13 cellular contexts compared by ENCODE assay signal in genomic region chr12:116266220-116266619, GRCh38. TPM values are rescaled to one million over a fixed set of nuclear protein-coding genes. Genes with fewer than 3 reads are reported as not detected.
A peak's percentile ranks its signal among the peaks of the same experiment; 100 is the strongest.
DNase-seq lines count a peak whose midpoint lies in the region; ATAC-seq and TF ChIP-seq lines count a peak whose summit lies in the region.
"Had no signal": no experiment of that assay in that cellular context is flagged by ENCODE, and none has a peak within 500 bp of the region (broad histone marks: within the 10 kb centered on the region; RNA-seq: fewer than 3 reads in every experiment).

No MANE protein-coding gene starts in this region.

- H3K4me1 Mint-ChIP-seq in H9, result peaks cover 21 to 25% of the 10 kb centered on the region in 2 experiments

- no peak overlapping the region for H4K5ac ChIP-seq in H9 (ENCODE audit: insufficient read length, low read depth, low read length)

- POLR2A ChIA-PET in A673 (lab: Charles Lee; ENCODE audit: low non-redundant PET), result no interaction called here

- no peak overlapping the region for H3K4me3 Mint-ChIP-seq in H9
- H3K4me3 Mint-ChIP-seq: activated T-cell treated with anti-CD3 and anti-CD28 coated beads, Interleukin-2, amount 50 U/mL, for 24 hours; CD14-positive monocyte; central memory CD8-positive, alpha-beta T cell; natural killer cell; stimulated activated naive CD8-positive, alpha-beta T cell treated with anti-CD3 and anti-CD28 coated beads, Interleukin-15, amount 100 ng/mL, for 72 hours had no signal

- H3K9ac ChIP-seq in H9 (ENCODE audit: extremely low read depth, insufficient read length, low read length), result no peak overlapping the region

- no peaks in the 10 kb centered on the region for H4K20me1 ChIP-seq in H9 (ENCODE audit: control insufficient read depth, insufficient read depth, insufficient read length)

- in situ Hi-C loops in astrocyte of the spinal cord (cut with HindIII; ENCODE audit: low sequenced_read_pairs) (no loop called here), GM13977 (cut with MboI; ENCODE audit: low pct_unique_long_range_greater_than_20kb, low sequenced_read_pairs, unreplicated experiment) (loop anchor here (25.0 kb wide), 1 partner anchor 846 kb away; no protein-coding TSS in a partner anchor)

- peak; percentile 29 for DNase-seq in A673 (ENCODE audit: low spot score)
- DNase-seq in H9, result no peak
- DNase-seq in astrocyte of the spinal cord (ENCODE audit: low read depth, low spot score), result peak; percentile 41
- DNase-seq in iPS-NIHi7 (ENCODE audit: extremely low spot score), result peak; percentile 53
- no peak for DNase-seq in GM13977 (ENCODE audit: low spot score)
- no peak for DNase-seq in NCI-H2196 treated with DMSO at 0.1 percent for 48 hours (lab: John Stamatoyannopoulos, UW; ENCODE audit: unreplicated experiment)
- DNase-seq: activated T-cell treated with anti-CD3 and anti-CD28 coated beads, Interleukin-2, amount 50 U/mL, for 24 hours; natural killer cell; stimulated activated naive CD8-positive, alpha-beta T cell treated with anti-CD3 and anti-CD28 coated beads, Interleukin-15, amount 100 ng/mL, for 72 hours had no signal

- no peak overlapping the region for H3K4ac ChIP-seq in H9 (ENCODE audit: low read depth, low read length)

- no peak overlapping the region for H2BK120ac ChIP-seq in H9 (ENCODE audit: low read depth, low read length, poor library complexity, severe bottlenecking)

- ATAC-seq in GM18520 (IDR thresholded peaks at IDR 0.05; ENCODE audit: unreplicated experiment) (no peak), GM18502 (IDR thresholded peaks at IDR 0.05; ENCODE audit: poor library complexity, unreplicated experiment) (no peak)
- ATAC-seq: natural killer cell; stimulated activated naive CD8-positive, alpha-beta T cell treated with anti-CD3 and anti-CD28 coated beads, Interleukin-15, amount 100 ng/mL, for 72 hours had no signal

- H3K18ac ChIP-seq in H9 (ENCODE audit: insufficient read length, low read depth, low read length), result no peak overlapping the region

- H3K79me1 ChIP-seq in H9 (ENCODE audit: insufficient read depth, low read depth, low read length, poor library complexity, severe bottlenecking), result peaks cover 3% of the 10 kb centered on the region

- no peak overlapping the region for H3K4me2 ChIP-seq in H9 (ENCODE audit: insufficient read depth, insufficient read length, low read length)

- H3K14ac ChIP-seq in H9 (ENCODE audit: insufficient read depth, low read length), result no peak overlapping the region; the same call in 1 of the 2 replicates

- H3K23ac ChIP-seq in H9 (ENCODE audit: insufficient read length, low read depth, low read length), result no peak overlapping the region

- intact Hi-C loops in A673 (cut with micrococcal nuclease; ENCODE audit: unreplicated experiment), result no loop called here

- H4K91ac ChIP-seq in H9 (ENCODE audit: insufficient read length, low read depth, low read length), result no peak overlapping the region

- H3K9me3 Mint-ChIP-seq in H9, result no peaks in the 10 kb centered on the region
- H3K9me3 Mint-ChIP-seq: activated T-cell treated with anti-CD3 and anti-CD28 coated beads, Interleukin-2, amount 50 U/mL, for 24 hours; central memory CD8-positive, alpha-beta T cell; natural killer cell; stimulated activated naive CD8-positive, alpha-beta T cell treated with anti-CD3 and anti-CD28 coated beads, Interleukin-15, amount 100 ng/mL, for 72 hours had no signal

- H3K27me3 ChIP-seq in A673 (replicated peaks; ENCODE audit: insufficient read depth, low read depth, low read length, poor library complexity) (no peaks in the 10 kb centered on the region), H9 (ENCODE audit: insufficient read depth, low read length) (no peaks in the 10 kb centered on the region)

- TF ChIP-seq CTCF in A673 (conservative IDR thresholded peaks at IDR 0.05; ENCODE audit: low read depth, low read length), result peak; percentile 22; the same call in 1 of the 2 replicates
- peak; percentile 49 for TF ChIP-seq CTCF in H9 (conservative IDR thresholded peaks at IDR 0.05)
- peak; percentile 21 for TF ChIP-seq CTCF in astrocyte of the spinal cord (IDR thresholded peaks at IDR 0.05; ENCODE audit: low read depth, low read length)
- TF ChIP-seq CTCF in GM13977 (IDR thresholded peaks at IDR 0.05; ENCODE audit: extremely low read depth, insufficient read depth, missing control alignments), result no peak

- H3K27ac ChIP-seq in A673 (ENCODE audit: low read depth, low read length, poor library complexity, severe bottlenecking) (no peak overlapping the region), H9 (ENCODE audit: insufficient read length, low read depth, low read length) (no peak overlapping the region)

- CTCF ChIA-PET in A673 (lab: Charles Lee), result interaction anchor here (0.8 kb wide), 1 partner anchor 31 kb away, joined by 4 read pairs; no protein-coding TSS in a partner anchor

- H3K36me3 Mint-ChIP-seq in H9 (ENCODE audit: insufficient read depth in 1 of 3, low read depth in 3 of 3), result no peaks in the 10 kb centered on the region
- H3K36me3 Mint-ChIP-seq: CD14-positive monocyte, natural killer cell had no signal

- no peak overlapping the region for H3T11ph ChIP-seq in H9 (ENCODE audit: low read length)

- no CpG with 5 or more reads among the region's 2 CpGs for WGBS in H9 (ENCODE audit: extremely low coverage, insufficient read length, low lambda C conversion rate)

- H4K8ac ChIP-seq in H9 (replicated peaks; ENCODE audit: insufficient read length, low read depth, low read length), result no peak overlapping the region

- no peak overlapping the region for H3K56ac ChIP-seq in H9 (ENCODE audit: insufficient read length, low read depth, low read length)

- no peak overlapping the region for H2BK12ac ChIP-seq in H9 (ENCODE audit: insufficient read length, low read depth, low read length)

- H2BK20ac ChIP-seq in H9 (ENCODE audit: low read depth, low read length, poor library complexity, severe bottlenecking), result no peak overlapping the region

- BruUV-seq in A673 (replicated peaks; lab: Mats Ljungman, UMichigan), result no TSS peak

- H3K79me2 ChIP-seq in H9 (ENCODE audit: insufficient read depth, low read length), result peaks cover 24% of the 10 kb centered on the region

- no peak overlapping the region for H2BK15ac ChIP-seq in H9 (ENCODE audit: low read depth, low read length)

- H3K4me1 ChIP-seq in A673 (ENCODE audit: insufficient read depth, low read length, poor library complexity, severe bottlenecking) (peaks cover 65% of the 10 kb centered on the region), H9 (ENCODE audit: insufficient read depth, low read length) (peaks cover 5% of the 10 kb centered on the region)

- no peak overlapping the region for H2AFZ ChIP-seq in H9 (ENCODE audit: low read length)

- H3K9me3 ChIP-seq in A673 (ENCODE audit: low read depth, low read length, poor library complexity, severe bottlenecking), result no peaks in the 10 kb centered on the region
- H3K9me3 ChIP-seq in H9 (ENCODE audit: control insufficient read depth, low read depth, low read length), result no peaks in the 10 kb centered on the region

- H2BK5ac ChIP-seq in H9 (ENCODE audit: insufficient read length, low read length), result no peak overlapping the region

- H3K27me3 Mint-ChIP-seq in H9 (ENCODE audit: low read depth), result no peaks in the 10 kb centered on the region
- H3K27me3 Mint-ChIP-seq: activated T-cell treated with anti-CD3 and anti-CD28 coated beads, Interleukin-2, amount 50 U/mL, for 24 hours; central memory CD8-positive, alpha-beta T cell; stimulated activated naive CD8-positive, alpha-beta T cell treated with anti-CD3 and anti-CD28 coated beads, Interleukin-15, amount 100 ng/mL, for 72 hours had no signal

- no peaks in the 10 kb centered on the region for H3K23me2 ChIP-seq in H9 (ENCODE audit: insufficient read length, low read depth, low read length, poor library complexity, severe bottlenecking)

- H2AK5ac ChIP-seq in H9 (ENCODE audit: insufficient read length, low read length), result no peak overlapping the region

- H3K36me3 ChIP-seq in A673 (ENCODE audit: insufficient read depth, low read length, poor library complexity, severe bottlenecking), result no peaks in the 10 kb centered on the region

- no peak overlapping the region for H3K4me3 ChIP-seq in A673 (ENCODE audit: low read depth, low read length, poor library complexity, severe bottlenecking)
- no peak overlapping the region for H3K4me3 ChIP-seq in astrocyte of the spinal cord (ENCODE audit: low read depth, low read length)

- H3K27ac Mint-ChIP-seq in H9, result no peak overlapping the region
- H3K27ac Mint-ChIP-seq: activated T-cell treated with anti-CD3 and anti-CD28 coated beads, Interleukin-2, amount 50 U/mL, for 24 hours; CD14-positive monocyte; natural killer cell; stimulated activated naive CD8-positive, alpha-beta T cell treated with anti-CD3 and anti-CD28 coated beads, Interleukin-15, amount 100 ng/mL, for 72 hours had no signal

RNA-seq across cellular contexts. Expression of gene MED13L, which starts 11.3 kb away (rescaled TPM):
- total RNA-seq in A673 (2021) (88.0 and 94.1 TPM in 2 replicates), H9 (2021) (51.3 and 52.4 TPM in 2 replicates)

Comparison
In these comparisons a context has a peak if more than half of its experiments do, and no peak if none do; other contexts are left out.
1. DNase-seq: peak in A673 (single experiment), astrocyte of the spinal cord (single experiment) and iPS-NIHi7 (single experiment); none in H9 (single experiment), GM13977 (single experiment) and NCI-H2196 treated with DMSO at 0.1 percent for 48 hours (single experiment).